Comparison of ENCODE assay signal across 11 cellular contexts in the genomic region with DNA sequence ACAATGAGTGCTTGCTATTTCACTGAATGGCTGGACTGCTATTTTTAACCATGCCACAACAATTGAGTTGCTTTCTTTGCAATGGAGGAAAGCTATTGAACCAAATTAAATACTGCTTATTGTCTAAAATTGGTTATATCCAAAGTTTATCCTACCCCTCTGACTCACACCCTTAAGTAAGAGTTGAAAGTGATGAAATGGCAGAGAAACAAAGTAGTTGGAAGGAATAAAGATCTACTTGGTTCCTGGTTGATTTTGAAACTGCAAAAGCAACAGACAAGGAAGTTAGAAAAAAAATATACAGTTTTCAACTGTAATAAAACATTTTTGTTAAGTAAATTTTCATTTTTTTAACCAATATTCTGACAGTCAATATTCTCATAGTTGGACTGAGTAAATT. TPM values are rescaled to one million over a fixed set of nuclear protein-coding genes. Genes with fewer than 3 reads are reported as not detected.
A peak's percentile ranks its signal among the peaks of the same experiment; 100 is the strongest.
DNase-seq lines count a peak whose midpoint lies in the region; ATAC-seq and TF ChIP-seq lines count a peak whose summit lies in the region.
"Had no signal": no experiment of that assay in that cellular context is flagged by ENCODE, and none has a peak within 500 bp of the region (broad histone marks: within the 10 kb centered on the region; RNA-seq: fewer than 3 reads in every experiment).

No MANE protein-coding gene starts in this region.

- POLR2A ChIA-PET in activated CD8-positive, alpha-beta T cell treated with anti-CD3 and anti-CD28 coated beads for 36 hours (lab: Charles Lee), result no interaction called here
- POLR2A ChIA-PET in activated CD8-positive, alpha-beta T cell treated with anti-CD3 and anti-CD28 coated beads, Interleukin-2, amount 10 ng/mL, durations not matched to agents 7 days and 5 days (lab: Charles Lee), result no interaction called here
- POLR2A ChIA-PET in Panc1 (lab: Charles Lee), result no interaction called here

- H3K79me2 ChIP-seq in fibroblast of lung (ENCODE audit: control insufficient read depth, insufficient read depth, low read length) (peaks cover 30% of the 10 kb centered on the region), Karpas-422 (ENCODE audit: low read length) (peaks cover 98% of the 10 kb centered on the region)

- H3K4me2 ChIP-seq in fibroblast of lung (ENCODE audit: extremely low read depth, insufficient read depth, low read length) (peak overlapping the region; percentile 65), Karpas-422 (ENCODE audit: low read depth, low read length, poor library complexity, severe bottlenecking) (no peak overlapping the region)

- H4K20me1 ChIP-seq in fibroblast of lung (ENCODE audit: control insufficient read depth, extremely low read depth, insufficient read depth, low read length) (no peaks in the 10 kb centered on the region), Karpas-422 (ENCODE audit: insufficient read depth, low read depth, low read length) (no peaks in the 10 kb centered on the region)

- peaks cover 51% of the 10 kb centered on the region for H3K4me1 Mint-ChIP-seq in activated CD8-positive, alpha-beta T cell treated with anti-CD3 and anti-CD28 coated beads for 36 hours (ENCODE audit: low read depth)
- peaks cover 12% of the 10 kb centered on the region for H3K4me1 Mint-ChIP-seq in activated CD8-positive, alpha-beta T cell treated with anti-CD3 and anti-CD28 coated beads, Interleukin-2, amount 10 ng/mL, durations not matched to agents 7 days and 5 days (ENCODE audit: low read depth)
- H3K4me1 Mint-ChIP-seq in activated T-helper 1 cell treated with anti-CD3 and anti-CD28 coated beads, Interleukin-12 subunit alpha, Interleukin-12 subunit beta, Interleukin-2, Interleukin-4 antibody, amounts not matched to agents 30 ng/mL and 10 ng/mL and 1 ng/mL, durations not matched to agents 14 hours and 24 hours and 36 hours (ENCODE audit: low read depth), result peaks cover 30% of the 10 kb centered on the region

- H3K9ac ChIP-seq in fibroblast of lung (ENCODE audit: insufficient read depth, low read length), result no peak overlapping the region
- H3K9ac ChIP-seq in Karpas-422 (ENCODE audit: low read length), result no peak overlapping the region

- H3K9me2 ChIP-seq in Karpas-422 (replicated peaks; ENCODE audit: insufficient read depth, low read length), result no peaks in the 10 kb centered on the region

- H3K9me3 ChIP-seq in Panc1 (ENCODE audit: control insufficient read depth, insufficient read depth, low read depth, low read length) (no peaks in the 10 kb centered on the region), fibroblast of lung (ENCODE audit: control insufficient read depth, insufficient read depth, low read depth, low read length) (no peaks in the 10 kb centered on the region), spleen (no peaks in the 10 kb centered on the region), Karpas-422 (ENCODE audit: low read length) (no peaks in the 10 kb centered on the region), sigmoid colon (no peaks in the 10 kb centered on the region)
- H3K9me3 ChIP-seq: colonic mucosa had no signal

- peak overlapping the region; percentile 55 for H3K27ac Mint-ChIP-seq in activated CD8-positive, alpha-beta T cell treated with anti-CD3 and anti-CD28 coated beads for 36 hours
- H3K27ac Mint-ChIP-seq in activated CD8-positive, alpha-beta T cell treated with anti-CD3 and anti-CD28 coated beads, Interleukin-2, amount 10 ng/mL, durations not matched to agents 7 days and 5 days, result no peak overlapping the region
- H3K27ac Mint-ChIP-seq in activated T-helper 1 cell treated with anti-CD3 and anti-CD28 coated beads, Interleukin-12 subunit alpha, Interleukin-12 subunit beta, Interleukin-2, Interleukin-4 antibody, amounts not matched to agents 30 ng/mL and 10 ng/mL and 1 ng/mL, durations not matched to agents 14 hours and 24 hours and 36 hours, result no peak overlapping the region

- no peaks in the 10 kb centered on the region for H3K27me3 ChIP-seq in Panc1 (ENCODE audit: control insufficient read depth, insufficient read depth, low read length)
- no peaks in the 10 kb centered on the region for H3K27me3 ChIP-seq in fibroblast of lung (ENCODE audit: control insufficient read depth, insufficient read depth, low read length)
- no peaks in the 10 kb centered on the region for H3K27me3 ChIP-seq in spleen (replicated peaks in 1 of 7)
- no peaks in the 10 kb centered on the region for H3K27me3 ChIP-seq in Karpas-422 (ENCODE audit: low read length)
- H3K27me3 ChIP-seq in sigmoid colon, result no peaks in the 10 kb centered on the region
- H3K27me3 ChIP-seq: colonic mucosa had no signal

- H2AFZ ChIP-seq in fibroblast of lung (ENCODE audit: low read length) (no peak overlapping the region), Karpas-422 (ENCODE audit: low read length) (no peak overlapping the region)

- H3K4me3 ChIP-seq in Panc1 (ENCODE audit: low read depth in 2 of 2, low read length in 2 of 2), result no peak overlapping the region
- H3K4me3 ChIP-seq in fibroblast of lung (replicated peaks in 1 of 4; ENCODE audit: control extremely low read depth in 1 of 4, insufficient read depth in 1 of 4, low read depth in 3 of 4, low read length in 4 of 4), result no peak overlapping the region
- H3K4me3 ChIP-seq in spleen, result no peak overlapping the region
- no peak overlapping the region for H3K4me3 ChIP-seq in Karpas-422 (ENCODE audit: low read length)
- H3K4me3 ChIP-seq in sigmoid colon, result no peak overlapping the region
- H3K4me3 ChIP-seq: colonic mucosa had no signal

- in situ Hi-C loops in Panc1 (cut with HindIII; ENCODE audit: low pct_unique_long_range_greater_than_20kb, low sequenced_read_pairs), result no loop called here

- no peak for TF ChIP-seq EP300 in sigmoid colon (IDR thresholded peaks at IDR 0.05)

- TF ChIP-seq CTCF in activated CD8-positive, alpha-beta T cell treated with anti-CD3 and anti-CD28 coated beads for 36 hours (IDR thresholded peaks at IDR 0.05), result no peak
- TF ChIP-seq CTCF in Panc1 (IDR thresholded peaks at IDR 0.05) (no peak), fibroblast of lung (conservative IDR thresholded peaks at IDR 0.05 in 1 of 2, IDR thresholded peaks at IDR 0.05 in 1 of 2; ENCODE audit: low read depth in 1 of 2, low read length in 2 of 2) (no peak), spleen (IDR thresholded peaks at IDR 0.05 in 8 of 11, conservative IDR thresholded peaks at IDR 0.05 in 3 of 11) (no peak), sigmoid colon (IDR thresholded peaks at IDR 0.05) (no peak)

- peak overlapping the region; percentile 23; the same call in 1 of the 2 replicates for H3K27ac ChIP-seq in Panc1 (ENCODE audit: low read length)
- no peak overlapping the region for H3K27ac ChIP-seq in fibroblast of lung (ENCODE audit: insufficient read depth, low read length)
- H3K27ac ChIP-seq in spleen, result peak overlapping the region in 5 of 8 donors; percentile 0 to 58 (median 53)
- no peak overlapping the region for H3K27ac ChIP-seq in Karpas-422 (ENCODE audit: low read length)
- no peak overlapping the region for H3K27ac ChIP-seq in sigmoid colon
- H3K27ac ChIP-seq: colonic mucosa had no signal

- DNase-seq in activated CD8-positive, alpha-beta T cell treated with anti-CD3 and anti-CD28 coated beads for 36 hours, result no peak
- no peak for DNase-seq in activated CD8-positive, alpha-beta T cell treated with anti-CD3 and anti-CD28 coated beads, Interleukin-2, amount 10 ng/mL, durations not matched to agents 7 days and 5 days
- DNase-seq in Panc1 (ENCODE audit: low read depth, low spot score) (no peak), fibroblast of lung (ENCODE audit: low read depth in 2 of 2) (peak; percentile 58 to 91), spleen (no peak), Karpas-422 (no peak), sigmoid colon (no peak)
- DNase-seq in activated T-helper 1 cell treated with anti-CD3 and anti-CD28 coated beads, Interleukin-12 subunit alpha, Interleukin-12 subunit beta, Interleukin-2, Interleukin-4 antibody, amounts not matched to agents 30 ng/mL and 10 ng/mL and 1 ng/mL, durations not matched to agents 14 hours and 24 hours and 36 hours (ENCODE audit: low spot score), result no peak
- DNase-seq: activated T-cell treated with anti-CD3 and anti-CD28 coated beads for 4 hours; colonic mucosa; naive thymus-derived CD8-positive, alpha-beta T cell had no signal

- no peaks in the 10 kb centered on the region for H3K27me3 Mint-ChIP-seq in activated CD8-positive, alpha-beta T cell treated with anti-CD3 and anti-CD28 coated beads for 36 hours
- H3K27me3 Mint-ChIP-seq in activated CD8-positive, alpha-beta T cell treated with anti-CD3 and anti-CD28 coated beads, Interleukin-2, amount 10 ng/mL, durations not matched to agents 7 days and 5 days (ENCODE audit: low read depth), result no peaks in the 10 kb centered on the region
- H3K27me3 Mint-ChIP-seq in activated T-helper 1 cell treated with anti-CD3 and anti-CD28 coated beads, Interleukin-12 subunit alpha, Interleukin-12 subunit beta, Interleukin-2, Interleukin-4 antibody, amounts not matched to agents 30 ng/mL and 10 ng/mL and 1 ng/mL, durations not matched to agents 14 hours and 24 hours and 36 hours (ENCODE audit: insufficient read depth), result no peaks in the 10 kb centered on the region
- H3K27me3 Mint-ChIP-seq: naive thymus-derived CD8-positive, alpha-beta T cell had no signal

- CTCF ChIA-PET in activated CD8-positive, alpha-beta T cell treated with anti-CD3 and anti-CD28 coated beads for 36 hours (lab: Charles Lee), result interaction anchor here (0.9 kb wide), 1 partner anchor 120 kb away, joined by 4 read pairs; no protein-coding TSS in a partner anchor
- CTCF ChIA-PET in activated CD8-positive, alpha-beta T cell treated with anti-CD3 and anti-CD28 coated beads, Interleukin-2, amount 10 ng/mL, durations not matched to agents 7 days and 5 days (lab: Charles Lee), result interaction anchor here (1.0 kb wide), 1 partner anchor 126 kb away, joined by 3 read pairs; no protein-coding TSS in a partner anchor
- CTCF ChIA-PET in Panc1 (lab: Charles Lee), result no interaction called here

- H3K4me1 ChIP-seq in Panc1 (ENCODE audit: control insufficient read depth, insufficient read depth, low read length), result peaks cover 35% of the 10 kb centered on the region
- peaks cover under 1% of the 10 kb centered on the region for H3K4me1 ChIP-seq in fibroblast of lung (ENCODE audit: control insufficient read depth, extremely low read depth, insufficient read depth, low read length)
- H3K4me1 ChIP-seq in spleen, result peaks cover 7 to 99% (median 50%) of the 10 kb centered on the region in 6 donors
- H3K4me1 ChIP-seq in Karpas-422 (ENCODE audit: low read length), result peaks cover 33% of the 10 kb centered on the region
- peaks cover 0 to 20% (median 5%) of the 10 kb centered on the region in 4 donors for H3K4me1 ChIP-seq in sigmoid colon
- H3K4me1 ChIP-seq: colonic mucosa had no signal

- no peak overlapping the region for H3K4me3 Mint-ChIP-seq in activated CD8-positive, alpha-beta T cell treated with anti-CD3 and anti-CD28 coated beads for 36 hours
- no peak overlapping the region for H3K4me3 Mint-ChIP-seq in activated CD8-positive, alpha-beta T cell treated with anti-CD3 and anti-CD28 coated beads, Interleukin-2, amount 10 ng/mL, durations not matched to agents 7 days and 5 days
- no peak overlapping the region for H3K4me3 Mint-ChIP-seq in activated T-helper 1 cell treated with anti-CD3 and anti-CD28 coated beads, Interleukin-12 subunit alpha, Interleukin-12 subunit beta, Interleukin-2, Interleukin-4 antibody, amounts not matched to agents 30 ng/mL and 10 ng/mL and 1 ng/mL, durations not matched to agents 14 hours and 24 hours and 36 hours

- BruUV-seq in Panc1 (replicated peaks; lab: Mats Ljungman, UMichigan), result no TSS peak

- ATAC-seq in activated CD8-positive, alpha-beta T cell treated with anti-CD3 and anti-CD28 coated beads for 36 hours, result no peak
- ATAC-seq in activated CD8-positive, alpha-beta T cell treated with anti-CD3 and anti-CD28 coated beads, Interleukin-2, amount 10 ng/mL, durations not matched to agents 7 days and 5 days, result no peak
- ATAC-seq in Panc1, result no peak
- ATAC-seq: naive thymus-derived CD8-positive, alpha-beta T cell had no signal

- TF ChIP-seq POLR2A in spleen (IDR thresholded peaks at IDR 0.05) (no peak), sigmoid colon (IDR thresholded peaks at IDR 0.05) (no peak)

- H3K9me3 Mint-ChIP-seq in activated CD8-positive, alpha-beta T cell treated with anti-CD3 and anti-CD28 coated beads for 36 hours, result no peaks in the 10 kb centered on the region
- H3K9me3 Mint-ChIP-seq in activated CD8-positive, alpha-beta T cell treated with anti-CD3 and anti-CD28 coated beads, Interleukin-2, amount 10 ng/mL, durations not matched to agents 7 days and 5 days (ENCODE audit: insufficient read depth), result no peaks in the 10 kb centered on the region
- H3K9me3 Mint-ChIP-seq in activated T-helper 1 cell treated with anti-CD3 and anti-CD28 coated beads, Interleukin-12 subunit alpha, Interleukin-12 subunit beta, Interleukin-2, Interleukin-4 antibody, amounts not matched to agents 30 ng/mL and 10 ng/mL and 1 ng/mL, durations not matched to agents 14 hours and 24 hours and 36 hours, result no peaks in the 10 kb centered on the region
- H3K9me3 Mint-ChIP-seq: naive thymus-derived CD8-positive, alpha-beta T cell had no signal

- peaks cover 9% of the 10 kb centered on the region for H3K36me3 Mint-ChIP-seq in activated CD8-positive, alpha-beta T cell treated with anti-CD3 and anti-CD28 coated beads for 36 hours (ENCODE audit: low read depth)
- H3K36me3 Mint-ChIP-seq in activated CD8-positive, alpha-beta T cell treated with anti-CD3 and anti-CD28 coated beads, Interleukin-2, amount 10 ng/mL, durations not matched to agents 7 days and 5 days (ENCODE audit: low read depth), result peaks cover 16% of the 10 kb centered on the region
- H3K36me3 Mint-ChIP-seq in activated T-helper 1 cell treated with anti-CD3 and anti-CD28 coated beads, Interleukin-12 subunit alpha, Interleukin-12 subunit beta, Interleukin-2, Interleukin-4 antibody, amounts not matched to agents 30 ng/mL and 10 ng/mL and 1 ng/mL, durations not matched to agents 14 hours and 24 hours and 36 hours (ENCODE audit: low read depth), result peaks cover 7% of the 10 kb centered on the region

- intact Hi-C loops in activated CD8-positive, alpha-beta T cell treated with anti-CD3 and anti-CD28 coated beads for 36 hours (cut with micrococcal nuclease), result no loop called here
- intact Hi-C loops in Panc1 (cut with micrococcal nuclease; ENCODE audit: unreplicated experiment), result no loop called here
- intact Hi-C loops in spleen (cut with DNase I; ENCODE audit: low total_unique reads), result no loop called here
- intact Hi-C loops in activated T-helper 1 cell treated with anti-CD3 and anti-CD28 coated beads, Interleukin-12 subunit alpha, Interleukin-12 subunit beta, Interleukin-2, Interleukin-4 antibody, amounts not matched to agents 30 ng/mL and 10 ng/mL and 1 ng/mL, durations not matched to agents 14 hours and 24 hours and 36 hours (cut with micrococcal nuclease), result no loop called here
- intact Hi-C loops in sigmoid colon (cut with DNase I), result no loop called here

- H3K36me3 ChIP-seq in Panc1 (ENCODE audit: control insufficient read depth, insufficient read depth, low read length), result no peaks in the 10 kb centered on the region
- H3K36me3 ChIP-seq in fibroblast of lung (ENCODE audit: control insufficient read depth, insufficient read depth, low read length), result no peaks in the 10 kb centered on the region
- H3K36me3 ChIP-seq in spleen, result peaks cover 0 to 4% (median 0%) of the 10 kb centered on the region in 6 donors
- H3K36me3 ChIP-seq in Karpas-422 (ENCODE audit: insufficient read depth, low read length), result no peaks in the 10 kb centered on the region; the same call in 1 of the 2 replicates
- H3K36me3 ChIP-seq in sigmoid colon, result no peaks in the 10 kb centered on the region
- H3K36me3 ChIP-seq: colonic mucosa had no signal

RNA-seq across cellular contexts. Expression of a gene that starts 47.6 kb away (rescaled TPM):
- total RNA-seq in activated CD8-positive, alpha-beta T cell treated with anti-CD3 and anti-CD28 coated beads for 36 hours, result 10 to 100 TPM; 58.2 to 59.7 TPM
- 10 to 100 TPM; 88.0 to 89.7 TPM for total RNA-seq in activated CD8-positive, alpha-beta T cell treated with anti-CD3 and anti-CD28 coated beads, Interleukin-2, amount 10 ng/mL, durations not matched to agents 7 days and 5 days
- 107 TPM for total RNA-seq in Panc1 (2021; ENCODE audit: unreplicated experiment)
- 47.3 TPM for polyA plus RNA-seq in Panc1 (2012; ENCODE audit: insufficient read length)
- 30.8 and 49.5 TPM in 2 replicates for total RNA-seq in fibroblast of lung
- 62.7 and 65.4 TPM in 2 replicates for polyA plus RNA-seq in fibroblast of lung
- 32.0 and 34.4 TPM in 2 replicates for polyA plus RNA-seq in fibroblast of lung (2012)
- polyA minus RNA-seq in fibroblast of lung (ENCODE audit: low replicate concordance), result 26.4 and 35.9 TPM in 2 replicates
- 100 to 1,000 TPM in 4 of 7 donors, 10 to 100 TPM in 3; 75.2 to 176 (median 103) TPM for total RNA-seq in spleen
- 10 to 100 TPM; 25.4 to 42.0 (median 32.0) TPM for polyA plus RNA-seq in spleen
- 56.7 and 58.9 TPM in 2 replicates for total RNA-seq in activated T-helper 1 cell treated with anti-CD3 and anti-CD28 coated beads, Interleukin-12 subunit alpha, Interleukin-12 subunit beta, Interleukin-2, Interleukin-4 antibody, amounts not matched to agents 30 ng/mL and 10 ng/mL and 1 ng/mL, durations not matched to agents 14 hours and 24 hours and 36 hours
- total RNA-seq in Karpas-422 (2014; rRNA removed; shearing (Covaris generic); ENCODE audit: low replicate concordance), result 61.1 and 74.8 TPM in 2 replicates
- total RNA-seq in sigmoid colon, result 10 to 100 TPM; 16.1 to 23.8 (median 20.6) TPM
- polyA plus RNA-seq in sigmoid colon, result 10 to 100 TPM; 16.2 to 27.8 (median 17.6) TPM

Comparison
In these comparisons a context has a peak if more than half of its experiments do, and no peak if none do; other contexts are left out.
1. DNase-seq: peak in fibroblast of lung (2 of 2); none in activated CD8-positive, alpha-beta T cell treated with anti-CD3 and anti-CD28 coated beads for 36 hours (single experiment), activated CD8-positive, alpha-beta T cell treated with anti-CD3 and anti-CD28 coated beads, Interleukin-2, amount 10 ng/mL, durations not matched to agents 7 days and 5 days (single experiment), Panc1 (single experiment), spleen (single experiment), activated T-helper 1 cell treated with anti-CD3 and anti-CD28 coated beads, Interleukin-12 subunit alpha, Interleukin-12 subunit beta, Interleukin-2, Interleukin-4 antibody, amounts not matched to agents 30 ng/mL and 10 ng/mL and 1 ng/mL, durations not matched to agents 14 hours and 24 hours and 36 hours (single experiment), Karpas-422 (single experiment) and sigmoid colon (single experiment).
2. H3K27ac ChIP-seq: peak in Panc1 (single experiment) and spleen (5 of 8); none in fibroblast of lung (single experiment), Karpas-422 (single experiment) and sigmoid colon (0 of 4).